In the genomic region with DNA sequence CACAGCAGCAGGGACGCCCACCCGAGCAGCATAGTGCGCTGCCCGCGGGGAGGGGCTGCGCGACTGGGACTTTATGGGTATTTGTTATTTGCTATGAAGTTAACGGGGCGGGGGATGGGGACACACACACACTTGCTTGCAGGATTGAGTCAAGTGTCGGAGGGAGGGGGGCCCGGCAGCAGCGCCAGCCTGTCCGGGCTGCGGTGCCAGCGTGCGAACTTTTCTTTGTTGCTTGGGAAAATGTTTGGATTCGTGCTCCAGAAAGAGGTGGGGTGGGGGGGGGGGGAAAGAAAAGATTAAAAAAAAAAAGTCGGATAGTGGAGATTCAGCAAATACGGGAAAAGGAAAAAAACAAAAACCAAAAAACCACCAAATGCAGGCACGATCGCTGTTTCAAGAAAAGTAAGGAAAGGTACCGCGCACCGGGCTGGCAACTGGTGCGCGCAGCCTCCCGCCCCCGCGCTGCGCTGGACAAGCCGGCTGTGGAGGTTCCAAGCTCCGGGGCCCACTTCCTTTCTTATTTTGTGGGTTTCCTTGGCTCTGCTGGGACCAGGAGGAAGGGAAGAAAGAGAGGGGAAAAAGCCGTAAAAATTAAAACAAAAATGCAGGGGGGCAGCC, we compare ENCODE assay signal across 8 cellular contexts. TPM values are rescaled to one million over a fixed set of nuclear protein-coding genes. Genes with fewer than 3 reads are reported as not detected.
DNase-seq lines count a peak whose midpoint lies in the region; ATAC-seq and TF ChIP-seq lines count a peak whose summit lies in the region.
"Had no signal": no experiment of that assay in that cellular context is flagged by ENCODE, and none has a peak within 500 bp of the region (broad histone marks: within the 10 kb centered on the region; RNA-seq: fewer than 3 reads in every experiment).

No MANE protein-coding gene starts in this region.

- H3K36me3 ChIP-seq in colonic mucosa: no peaks in the 10 kb centered on the region
- no peaks in the 10 kb centered on the region for H3K36me3 ChIP-seq in left lung
- H3K36me3 ChIP-seq in thyroid gland: no peaks in the 10 kb centered on the region
- no peaks in the 10 kb centered on the region for H3K36me3 ChIP-seq in CD8-positive, alpha-beta T cell (ENCODE audit: insufficient read depth, low read length)
- no peaks in the 10 kb centered on the region for H3K36me3 ChIP-seq in CD4-positive, alpha-beta memory T cell (ENCODE audit: insufficient read depth, low read length)

- no peak for TF ChIP-seq RAD21 in Ishikawa (IDR thresholded peaks at IDR 0.05; ENCODE audit: low read depth)

- POLR2A ChIA-PET in CD8-positive, alpha-beta T cell (lab: Charles Lee): no interaction called here
- POLR2A ChIA-PET in CD4-positive, alpha-beta memory T cell (lab: Charles Lee; ENCODE audit: partially characterized antibody): no interaction called here

- peaks cover 2% of the 10 kb centered on the region for H3K4me1 Mint-ChIP-seq in CD8-positive, alpha-beta T cell (ENCODE audit: low read depth)
- H3K4me1 Mint-ChIP-seq in CD4-positive, alpha-beta memory T cell: peaks cover 0 to 4% (median 1%) of the 10 kb centered on the region in 4 donors

- DNase-seq in colonic mucosa (no peak), left lung (peak in 1 of 2 donors; percentile 65), thyroid gland (peak; percentile 76 to 81), T1000 (lab: John Stamatoyannopoulos, UW) (no peak)
- DNase-seq in CD8-positive, alpha-beta T cell: no peak
- no peak for DNase-seq in CD4-positive, alpha-beta memory T cell

- no peak overlapping the region for H3K27ac Mint-ChIP-seq in CD8-positive, alpha-beta T cell
- H3K27ac Mint-ChIP-seq in CD4-positive, alpha-beta memory T cell: no peak overlapping the region

- WGBS in thyroid gland, 2 donors: 1 to 2% methylated on average over 31 to 32 of the region's 33 CpGs

- peak overlapping the region; percentile 50 for H3K27ac ChIP-seq in colonic mucosa
- peak overlapping the region in 1 of 2 donors; percentile 18 for H3K27ac ChIP-seq in left lung
- H3K27ac ChIP-seq in thyroid gland: peak overlapping the region; percentile 81 to 89 (median 84)
- no peak overlapping the region for H3K27ac ChIP-seq in CD8-positive, alpha-beta T cell (ENCODE audit: low read depth, low read length)
- no peak overlapping the region for H3K27ac ChIP-seq in CD4-positive, alpha-beta memory T cell (ENCODE audit: low read depth, low read length)

- no peak for TF ChIP-seq CTCF in colonic mucosa (IDR thresholded peaks at IDR 0.05)
- TF ChIP-seq CTCF in left lung (IDR thresholded peaks at IDR 0.05): no peak
- TF ChIP-seq CTCF in thyroid gland (IDR thresholded peaks at IDR 0.05): no peak
- no peak for TF ChIP-seq CTCF in CD8-positive, alpha-beta T cell (IDR thresholded peaks at IDR 0.05)

- no peak overlapping the region for H3K4me3 Mint-ChIP-seq in CD8-positive, alpha-beta T cell
- peak overlapping the region in 1 of 8 donors; percentile 39 for H3K4me3 Mint-ChIP-seq in CD4-positive, alpha-beta memory T cell

- H3K27me3 Mint-ChIP-seq in CD8-positive, alpha-beta T cell (ENCODE audit: low read depth): peaks cover 36% of the 10 kb centered on the region
- peaks cover 7 to 15% of the 10 kb centered on the region in 2 donors for H3K27me3 Mint-ChIP-seq in CD4-positive, alpha-beta memory T cell

- H3K27me3 ChIP-seq in colonic mucosa: peaks cover 15% of the 10 kb centered on the region
- peaks cover 28 to 72% of the 10 kb centered on the region in 2 donors for H3K27me3 ChIP-seq in left lung
- H3K27me3 ChIP-seq in thyroid gland: no peaks in the 10 kb centered on the region
- H3K27me3 ChIP-seq in CD8-positive, alpha-beta T cell (ENCODE audit: insufficient read depth, low read length): no peaks in the 10 kb centered on the region
- H3K27me3 ChIP-seq in CD4-positive, alpha-beta memory T cell (ENCODE audit: insufficient read depth, low read length): no peaks in the 10 kb centered on the region

- TF ChIP-seq EP300 in Ishikawa (IDR thresholded peaks at IDR 0.05; ENCODE audit: borderline replicate concordance): no peak

- CTCF ChIA-PET in CD8-positive, alpha-beta T cell (lab: Charles Lee): no interaction called here
- CTCF ChIA-PET in CD4-positive, alpha-beta memory T cell (lab: Charles Lee; ENCODE audit: partially characterized antibody): no interaction called here

- peak; percentile 9 for ATAC-seq in left lung
- ATAC-seq in CD8-positive, alpha-beta T cell: no peak

- no peaks in the 10 kb centered on the region for H3K36me3 Mint-ChIP-seq in CD8-positive, alpha-beta T cell
- no peaks in the 10 kb centered on the region for H3K36me3 Mint-ChIP-seq in CD4-positive, alpha-beta memory T cell

- no peak for TF ChIP-seq POLR2A in thyroid gland (IDR thresholded peaks at IDR 0.05)

- no peaks in the 10 kb centered on the region for H3K9me3 Mint-ChIP-seq in CD8-positive, alpha-beta T cell
- H3K9me3 Mint-ChIP-seq in CD4-positive, alpha-beta memory T cell: peaks cover 0 to 7% (median 0%) of the 10 kb centered on the region in 8 donors

- H3K9ac ChIP-seq in colonic mucosa (ENCODE audit: low read depth in 2 of 2, low read length in 2 of 2): peak overlapping the region; percentile 34 to 63

- H3K4me1 ChIP-seq in colonic mucosa: no peaks in the 10 kb centered on the region
- peaks cover 0 to 25% of the 10 kb centered on the region in 2 donors for H3K4me1 ChIP-seq in left lung
- peaks cover 15 to 20% of the 10 kb centered on the region in 2 donors for H3K4me1 ChIP-seq in thyroid gland
- no peaks in the 10 kb centered on the region for H3K4me1 ChIP-seq in CD8-positive, alpha-beta T cell (ENCODE audit: insufficient read depth, low read length)
- no peaks in the 10 kb centered on the region for H3K4me1 ChIP-seq in CD4-positive, alpha-beta memory T cell (ENCODE audit: insufficient read depth, low read length)

- intact Hi-C loops in colonic mucosa (cut with DNase I): no loop called here
- intact Hi-C loops in left lung (cut with DNase I): no loop called here
- intact Hi-C loops in thyroid gland (cut with DNase I): loop anchor here (10.0 kb wide), 2 partner anchors 82 to 112 kb away; no protein-coding TSS in a partner anchor
- intact Hi-C loops in CD8-positive, alpha-beta T cell (cut with DNase I, micrococcal nuclease): no loop called here
- intact Hi-C loops in CD4-positive, alpha-beta memory T cell (cut with micrococcal nuclease): no loop called here

- H3K9me3 ChIP-seq in colonic mucosa (no peaks in the 10 kb centered on the region), left lung (no peaks in the 10 kb centered on the region), thyroid gland (no peaks in the 10 kb centered on the region)
- H3K9me3 ChIP-seq in CD8-positive, alpha-beta T cell (ENCODE audit: low read length): no peaks in the 10 kb centered on the region
- no peaks in the 10 kb centered on the region for H3K9me3 ChIP-seq in CD4-positive, alpha-beta memory T cell (ENCODE audit: control insufficient read depth in 1 of 2, low read length in 2 of 2)

- H3K4me3 ChIP-seq in colonic mucosa (peak overlapping the region; percentile 33), left lung (peak overlapping the region; percentile 35 to 39), thyroid gland (replicated peaks in 1 of 3) (peak overlapping the region; percentile 43 to 65 (median 56))
- H3K4me3 ChIP-seq in CD8-positive, alpha-beta T cell (ENCODE audit: low read depth, low read length): no peak overlapping the region
- H3K4me3 ChIP-seq in CD4-positive, alpha-beta memory T cell (ENCODE audit: low read length in 2 of 2): no peak overlapping the region

TF ChIP-seq in Ishikawa, 13 proteins besides CTCF, POLR2A, EP300 and RAD21:
- TF ChIP-seq TAF1 (IDR thresholded peaks at IDR 0.05; ENCODE audit: low read depth) (peak; percentile 33), EGR1 (IDR thresholded peaks at IDR 0.05) (peak; percentile 81), TCF12 (IDR thresholded peaks at IDR 0.05; ENCODE audit: low read depth) (no peak)

RNA-seq across cellular contexts. Expression of a gene that starts 0.4 kb away (rescaled TPM):
- total RNA-seq in colonic mucosa (1 to 10 TPM in 1 of 2 donors, under 1 TPM in 1; 0.96 to 1.6 TPM), left lung (1 to 10 TPM; 1.5 to 3.5 TPM), thyroid gland (10 to 100 TPM; 13.5 to 29.3 (median 21.3) TPM)
- total RNA-seq in CD8-positive, alpha-beta T cell: not detected
- not detected for total RNA-seq in CD4-positive, alpha-beta memory T cell
- polyA plus RNA-seq in CD4-positive, alpha-beta memory T cell: not detected
- total RNA-seq: NCI-H460 had no signal

Comparison
In these comparisons a context has a peak if more than half of its experiments do, and no peak if none do; other contexts are left out.
1. DNase-seq: peak in thyroid gland (2 of 2); none in colonic mucosa (single experiment), CD8-positive, alpha-beta T cell (0 of 7), CD4-positive, alpha-beta memory T cell (0 of 5) and T1000 (single experiment).
2. H3K27ac ChIP-seq: peak in colonic mucosa (single experiment) and thyroid gland (3 of 3); none in CD8-positive, alpha-beta T cell (single experiment) and CD4-positive, alpha-beta memory T cell (single experiment).
3. H3K4me3 ChIP-seq: peak in colonic mucosa (single experiment), left lung (2 of 2) and thyroid gland (3 of 3); none in CD8-positive, alpha-beta T cell (single experiment) and CD4-positive, alpha-beta memory T cell (0 of 2).